1 cellular context compared by ENCODE assay signal in genomic region chr19:50423279-50424113, GRCh38.
TF ChIP-seq lines count a peak whose summit lies in the region.

No MANE protein-coding gene starts in this region.

TF ChIP-seq in A549, 52 proteins besides CTCF, POLR2A, EP300 and RAD21 (continued from another document):
- no peak for TF ChIP-seq E2F6 (IDR thresholded peaks at IDR 0.05; ENCODE audit: borderline replicate concordance, low read depth)
- TF ChIP-seq NFE2L2 (conservative IDR thresholded peaks at IDR 0.05; ENCODE audit: low read length), result no peak
- TF ChIP-seq CHD4 (IDR thresholded peaks at IDR 0.05; ENCODE audit: borderline replicate concordance), result 0 out of 2 replicates have a peak, but pooled peaks have one; percentile 24
- TF ChIP-seq TFCP2L1 (CRISPR knock-in tag; IDR thresholded peaks at IDR 0.05), result no peak
- peak; percentile 79 for TF ChIP-seq ZFP36 (IDR thresholded peaks at IDR 0.05; ENCODE audit: borderline replicate concordance, partially characterized antibody)
